ENCODE assay signal across 9 cellular contexts in the genomic region with DNA sequence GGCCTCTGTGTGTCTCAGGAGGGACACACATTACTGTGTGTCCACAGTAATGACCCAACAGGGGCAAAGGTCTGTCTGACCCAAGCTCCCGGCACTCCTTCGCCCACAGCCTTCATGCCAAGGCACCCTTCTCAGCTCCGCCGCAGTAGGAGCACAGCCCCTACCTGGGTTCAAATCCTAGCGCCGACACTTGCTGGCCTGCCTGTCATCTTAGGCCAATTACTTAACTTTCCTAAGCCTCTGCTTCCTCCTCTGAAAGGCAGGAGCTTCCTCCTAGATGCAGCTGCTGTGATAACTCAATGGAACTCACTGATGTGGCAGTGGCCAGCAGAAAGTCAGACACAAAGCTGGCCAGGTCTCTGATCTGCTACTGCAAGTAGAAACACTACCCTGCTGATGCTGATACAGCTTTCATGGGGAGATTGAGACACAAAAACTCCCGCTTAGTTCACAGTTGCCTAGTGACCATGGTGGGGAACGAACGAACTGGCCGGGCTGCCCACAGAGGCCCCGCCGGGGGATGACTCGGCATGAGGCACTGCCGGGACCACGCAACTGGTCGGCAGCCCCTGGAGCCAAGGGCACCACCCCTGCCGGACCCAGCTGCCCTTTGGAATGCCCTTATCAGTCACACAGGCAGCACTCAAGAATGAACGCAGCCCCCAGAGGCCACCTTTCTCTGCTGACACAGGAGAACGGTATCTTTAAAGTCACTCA. TPM values are rescaled to one million over a fixed set of nuclear protein-coding genes. Genes with fewer than 3 reads are reported as not detected.
A peak's percentile ranks its signal among the peaks of the same experiment; 100 is the strongest.
DNase-seq lines count a peak whose midpoint lies in the region; ATAC-seq and TF ChIP-seq lines count a peak whose summit lies in the region.
"Had no signal": no experiment of that assay in that cellular context is flagged by ENCODE, and none has a peak within 500 bp of the region (broad histone marks: within the 10 kb centered on the region; RNA-seq: fewer than 3 reads in every experiment).

No MANE protein-coding gene starts in this region.

- peak overlapping the region; percentile 41 for H3K9ac ChIP-seq in fibroblast of lung (ENCODE audit: insufficient read depth, low read length)

- no peaks in the 10 kb centered on the region for H3F3A ChIP-seq in GM23338 (replicated peaks; ENCODE audit: low read depth)

- DNase-seq in GM23338 (ENCODE audit: low spot score) (no peak), T-helper 17 cell (no peak), fibroblast of lung (ENCODE audit: low read depth in 2 of 2) (peak; percentile 66 to 81), posterior vena cava (ENCODE audit: low spot score) (peak; percentile 94), iPS-NIHi7 (ENCODE audit: extremely low spot score) (no peak), hippocampal formation (lab: John Stamatoyannopoulos, UW) (no peak)

- H3K4me1 Mint-ChIP-seq in GM23338 (peaks cover 3% of the 10 kb centered on the region; the same call in 1 of the 3 replicates), T-helper 17 cell (peaks cover 69% of the 10 kb centered on the region)

- intact Hi-C loops in posterior vena cava (cut with DNase I): no loop called here

- no peak for TF ChIP-seq CTCF in GM23338 (conservative IDR thresholded peaks at IDR 0.05; ENCODE audit: low read depth in 2 of 2)
- TF ChIP-seq CTCF in fibroblast of lung (conservative IDR thresholded peaks at IDR 0.05 in 1 of 2, IDR thresholded peaks at IDR 0.05 in 1 of 2; ENCODE audit: low read depth in 1 of 2, low read length in 2 of 2): no peak

- peaks cover 6% of the 10 kb centered on the region; the same call in 2 of the 3 replicates for H3K36me3 Mint-ChIP-seq in GM23338 (ENCODE audit: low read depth)
- peaks cover 7% of the 10 kb centered on the region for H3K36me3 Mint-ChIP-seq in T-helper 17 cell (ENCODE audit: low read depth)

- H3K79me2 ChIP-seq in GM23338 (replicated peaks; ENCODE audit: insufficient read depth) (peaks cover 9% of the 10 kb centered on the region), fibroblast of lung (ENCODE audit: control insufficient read depth, insufficient read depth, low read length) (peaks cover 83% of the 10 kb centered on the region)

- peaks cover 4% of the 10 kb centered on the region for H3K27me3 Mint-ChIP-seq in GM23338 (ENCODE audit: insufficient read depth, low read depth, poor library complexity)
- H3K27me3 Mint-ChIP-seq in T-helper 17 cell: no peaks in the 10 kb centered on the region

- H3K27ac ChIP-seq in GM23338 (ENCODE audit: low read depth) (no peak overlapping the region), fibroblast of lung (ENCODE audit: insufficient read depth, low read length) (peak overlapping the region; percentile 82)
- H3K27ac ChIP-seq: SK-N-MC had no signal

- no peaks in the 10 kb centered on the region for H3K9me3 ChIP-seq in T-helper 17 cell (ENCODE audit: control insufficient read depth, low read length, poor library complexity, severe bottlenecking)
- H3K9me3 ChIP-seq in fibroblast of lung (ENCODE audit: control insufficient read depth, insufficient read depth, low read depth, low read length): no peaks in the 10 kb centered on the region

- H2AFZ ChIP-seq in GM23338 (no peak overlapping the region), fibroblast of lung (ENCODE audit: low read length) (no peak overlapping the region)

- H4K20me1 ChIP-seq in GM23338 (replicated peaks; ENCODE audit: insufficient read depth): no peaks in the 10 kb centered on the region
- no peaks in the 10 kb centered on the region for H4K20me1 ChIP-seq in fibroblast of lung (ENCODE audit: control insufficient read depth, extremely low read depth, insufficient read depth, low read length)

- H3K4me1 ChIP-seq in GM23338 (ENCODE audit: insufficient read depth) (no peaks in the 10 kb centered on the region), fibroblast of lung (ENCODE audit: control insufficient read depth, extremely low read depth, insufficient read depth, low read length) (peaks cover 53% of the 10 kb centered on the region)

- H3K36me3 ChIP-seq in GM23338 (ENCODE audit: insufficient read depth) (no peaks in the 10 kb centered on the region), fibroblast of lung (ENCODE audit: control insufficient read depth, insufficient read depth, low read length) (peaks cover 23% of the 10 kb centered on the region)

- no peaks in the 10 kb centered on the region for H3K27me3 ChIP-seq in GM23338 (ENCODE audit: insufficient read depth)
- no peaks in the 10 kb centered on the region for H3K27me3 ChIP-seq in fibroblast of lung (ENCODE audit: control insufficient read depth, insufficient read depth, low read length)

- no peak for ATAC-seq in GM23338
- peak; percentile 7 for ATAC-seq in T-helper 17 cell
- no peak for ATAC-seq in GM21737 (IDR thresholded peaks at IDR 0.05; ENCODE audit: unreplicated experiment)
- ATAC-seq in GM18505 (IDR thresholded peaks at IDR 0.05; ENCODE audit: unreplicated experiment): no peak

- no peaks in the 10 kb centered on the region for H3K9me2 ChIP-seq in GM23338 (ENCODE audit: insufficient read depth)

- H3K4me3 Mint-ChIP-seq in GM23338 (no peak overlapping the region), T-helper 17 cell (peak overlapping the region; percentile 86)

- H3K9me3 Mint-ChIP-seq in GM23338: no peaks in the 10 kb centered on the region

- no peak for TF ChIP-seq POLR2A in GM18505 (IDR thresholded peaks at IDR 0.05; ENCODE audit: borderline replicate concordance, extremely low read depth, insufficient read depth, insufficient read length)

- H3K4me2 ChIP-seq in GM23338 (no peak overlapping the region), fibroblast of lung (ENCODE audit: extremely low read depth, insufficient read depth, low read length) (peak overlapping the region; percentile 78)

- H3K4me3 ChIP-seq in GM23338 (no peak overlapping the region), fibroblast of lung (replicated peaks in 1 of 4; ENCODE audit: control extremely low read depth in 1 of 4, insufficient read depth in 1 of 4, low read depth in 3 of 4, low read length in 4 of 4) (peak overlapping the region in 2 of 4 experiments; percentile 11 to 37)
- H3K4me3 ChIP-seq: SK-N-MC had no signal

- H3K27ac Mint-ChIP-seq in GM23338: peak overlapping the region; percentile 56; the same call in 1 of the 2 replicates
- peak overlapping the region; percentile 98 for H3K27ac Mint-ChIP-seq in T-helper 17 cell

TF ChIP-seq in GM23338, 12 proteins besides CTCF, POLR2A, EP300 and RAD21 (continues in another document):
- TF ChIP-seq POLR2AphosphoS5 (IDR thresholded peaks at IDR 0.05; ENCODE audit: low read depth) (no peak), EZH2phosphoT487 (IDR thresholded peaks at IDR 0.05; ENCODE audit: unreplicated experiment) (no peak), NANOG (IDR thresholded peaks at IDR 0.05; ENCODE audit: borderline replicate concordance) (no peak), JUNB (IDR thresholded peaks at IDR 0.05; ENCODE audit: unreplicated experiment) (no peak), STAT1 (IDR thresholded peaks at IDR 0.05; ENCODE audit: unreplicated experiment) (no peak), ETS1 (IDR thresholded peaks at IDR 0.05) (no peak)

RNA-seq across cellular contexts. Expression of gene EHD1, which starts 8.1 kb away (rescaled TPM):
- 43.8 and 69.7 TPM in 2 replicates for total RNA-seq in GM23338 (2014; rRNA removed; shearing (Covaris generic))
- 16.7 and 16.9 TPM in 2 replicates for polyA plus RNA-seq in GM23338 (2016; fragmentation: Nextera tagmentation; extraction: Ambion mirVana)
- total RNA-seq in T-helper 17 cell: 100 to 1,000 TPM; 184 to 212 TPM
- 40.8 and 71.3 TPM in 2 replicates for total RNA-seq in fibroblast of lung
- 240 and 248 TPM in 2 replicates for polyA plus RNA-seq in fibroblast of lung
- 181 and 192 TPM in 2 replicates for polyA plus RNA-seq in fibroblast of lung (2012)
- 634 and 716 TPM in 2 replicates for polyA minus RNA-seq in fibroblast of lung (ENCODE audit: low replicate concordance)
- 100 to 1,000 TPM; 135 to 164 TPM for total RNA-seq in posterior vena cava

RNA-seq across cellular contexts. Expression of gene CDC42BPG, which starts 25.9 kb away (rescaled TPM):
- 10.1 and 11.6 TPM in 2 replicates for total RNA-seq in GM23338 (2014; rRNA removed; shearing (Covaris generic))
- polyA plus RNA-seq in GM23338 (2016; fragmentation: Nextera tagmentation; extraction: Ambion mirVana) (1.8 and 2.3 TPM in 2 replicates), fibroblast of lung (0.02 and 0.03 TPM in 2 replicates)
- total RNA-seq in T-helper 17 cell (1 to 10 TPM; 4.0 to 7.7 TPM), fibroblast of lung (0.33 and 0.77 TPM in 2 replicates), posterior vena cava (under 1 TPM; 0.37 to 0.38 TPM)
- 0.13 TPM in 2 replicates for polyA plus RNA-seq in fibroblast of lung (2012)
- not detected in 2 replicates for polyA minus RNA-seq in fibroblast of lung (ENCODE audit: low replicate concordance)

RNA-seq across cellular contexts. Expression of gene ATG2A, which starts 46.7 kb away (rescaled TPM):
- total RNA-seq in GM23338 (2014; rRNA removed; shearing (Covaris generic)): 26.2 and 31.7 TPM in 2 replicates
- polyA plus RNA-seq in GM23338 (2016; fragmentation: Nextera tagmentation; extraction: Ambion mirVana): 8.7 and 9.2 TPM in 2 replicates
- total RNA-seq in T-helper 17 cell: 100 to 1,000 TPM; 161 to 226 TPM
- total RNA-seq in fibroblast of lung: 7.4 and 9.9 TPM in 2 replicates
- 3.1 and 5.1 TPM in 2 replicates for polyA plus RNA-seq in fibroblast of lung
- polyA plus RNA-seq in fibroblast of lung (2012): 9.5 and 15.8 TPM in 2 replicates
- 14.8 and 32.3 TPM in 2 replicates for polyA minus RNA-seq in fibroblast of lung (ENCODE audit: low replicate concordance)
- total RNA-seq in posterior vena cava: 10 to 100 TPM; 12.3 to 14.9 TPM

RNA-seq across cellular contexts. Expression of gene PPP2R5B, which starts 54.2 kb away (rescaled TPM):
- total RNA-seq in GM23338 (2014; rRNA removed; shearing (Covaris generic)): 3.3 and 5.8 TPM in 2 replicates
- polyA plus RNA-seq in GM23338 (2016; fragmentation: Nextera tagmentation; extraction: Ambion mirVana) (2.6 and 2.8 TPM in 2 replicates), fibroblast of lung (10.9 and 12.4 TPM in 2 replicates)
- total RNA-seq in T-helper 17 cell (10 to 100 TPM; 21.5 to 25.3 TPM), fibroblast of lung (6.2 and 12.1 TPM in 2 replicates), posterior vena cava (10 to 100 TPM; 17.5 to 30.7 TPM)
- 13.2 and 14.5 TPM in 2 replicates for polyA plus RNA-seq in fibroblast of lung (2012)
- 13.4 and 24.2 TPM in 2 replicates for polyA minus RNA-seq in fibroblast of lung (ENCODE audit: low replicate concordance)

RNA-seq across cellular contexts. Expression of gene MEN1, which starts 60.0 kb away (rescaled TPM):
- 38.9 and 45.2 TPM in 2 replicates for total RNA-seq in GM23338 (2014; rRNA removed; shearing (Covaris generic))
- polyA plus RNA-seq in GM23338 (2016; fragmentation: Nextera tagmentation; extraction: Ambion mirVana) (27.2 and 31.6 TPM in 2 replicates), fibroblast of lung (8.9 and 14.2 TPM in 2 replicates)
- total RNA-seq in T-helper 17 cell (10 to 100 TPM; 25.8 to 27.0 TPM), fibroblast of lung (12.1 and 13.7 TPM in 2 replicates), posterior vena cava (1 to 10 TPM; 9.2 to 9.4 TPM)
- polyA plus RNA-seq in fibroblast of lung (2012): 15.3 and 28.8 TPM in 2 replicates
- 32.7 and 60.9 TPM in 2 replicates for polyA minus RNA-seq in fibroblast of lung (ENCODE audit: low replicate concordance)

Comparison
In these comparisons a context has a peak if more than half of its experiments do, and no peak if none do; other contexts are left out.
1. DNase-seq: peak in fibroblast of lung (2 of 2) and posterior vena cava (single experiment); none in GM23338 (single experiment), T-helper 17 cell (0 of 3), iPS-NIHi7 (single experiment) and hippocampal formation (0 of 2).